In the genomic region with DNA sequence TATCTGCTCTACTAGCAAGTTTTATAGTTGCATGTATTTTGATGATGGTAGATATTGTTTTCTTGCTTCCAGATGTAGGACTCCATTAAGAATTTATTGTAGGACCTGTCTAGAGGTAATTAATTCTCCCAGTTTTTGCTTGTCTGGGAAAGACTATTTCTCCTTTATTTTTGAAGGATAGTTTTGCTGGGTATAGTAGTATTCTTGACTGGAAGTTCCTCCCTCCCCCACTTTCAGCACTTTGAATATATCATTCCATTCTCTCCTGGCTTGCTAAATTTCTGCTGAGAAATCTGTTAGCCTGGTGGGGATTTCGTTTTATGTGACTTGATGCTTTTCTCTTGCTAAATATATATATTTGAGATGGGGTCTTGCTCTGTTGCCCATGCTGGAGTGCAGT, we compare ENCODE assay signal across 18 cellular contexts. TPM values are rescaled to one million over a fixed set of nuclear protein-coding genes. Genes with fewer than 3 reads are reported as not detected.
DNase-seq lines count a peak whose midpoint lies in the region; ATAC-seq, FAIRE-seq and TF ChIP-seq lines count a peak whose summit lies in the region.
"Had no signal": no experiment of that assay in that cellular context is flagged by ENCODE, and none has a peak within 500 bp of the region (broad histone marks: within the 10 kb centered on the region; RNA-seq: fewer than 3 reads in every experiment).

No MANE protein-coding gene starts in this region.

- no peak overlapping the region for H2AFZ ChIP-seq in K562 (ENCODE audit: low read depth, low read length)

- no peak for TF ChIP-seq CTCF in A549 (IDR thresholded peaks at IDR 0.05)
- no peak for TF ChIP-seq CTCF in HEK293 (tag by site-specific recombination; IDR thresholded peaks at IDR 0.05)
- TF ChIP-seq CTCF in K562 (IDR thresholded peaks at IDR 0.05 in 2 of 3, conservative IDR thresholded peaks at IDR 0.05 in 1 of 3; ENCODE audit: insufficient read depth in 2 of 3, low read depth in 1 of 3, low read length in 3 of 3): no peak

- TF ChIP-seq POLR2A in A549 (IDR thresholded peaks at IDR 0.05; ENCODE audit: low read length) (no peak), K562 (conservative IDR thresholded peaks at IDR 0.05) (no peak)

- H3K4me1 ChIP-seq in A549 (no peaks in the 10 kb centered on the region), HEK293 (ENCODE audit: control insufficient read depth, insufficient read depth, low read length) (no peaks in the 10 kb centered on the region), K562 (replicated peaks in 1 of 2; ENCODE audit: control insufficient read depth in 2 of 2, insufficient read depth in 2 of 2, low read length in 2 of 2) (peaks cover 0 to 6% of the 10 kb centered on the region in 2 experiments; a peak in 2 of 5 replicates)
- H3K4me1 ChIP-seq: Caco-2 had no signal

- H3K79me2 ChIP-seq in K562 (ENCODE audit: control insufficient read depth, insufficient read depth, low read length): no peaks in the 10 kb centered on the region

- ATAC-seq in A549 (no peak), K562 (no peak)
- ATAC-seq: CD8-positive, alpha-beta T cell had no signal

- CTCF ChIA-PET in A549 (lab: Yijun Ruan, JAX) (interaction anchor here (1.3 to 3.0 kb wide), 2 partner anchors 13 to 134 kb away, joined by 5 to 22 read pairs; no protein-coding TSS in a partner anchor), HEK293 (lab: Yijun Ruan, JAX) (interaction anchor here (0.6 to 1.4 kb wide), 2 partner anchors 134 to 538 kb away, joined by 3 to 5 read pairs; no protein-coding TSS in a partner anchor), K562 (lab: Yijun Ruan, JAX; ENCODE audit: low intra/inter-chr PET ratio) (no interaction called here)

- no peaks in the 10 kb centered on the region for H4K20me1 ChIP-seq in K562 (replicated peaks; ENCODE audit: control insufficient read depth, insufficient read depth, low read length)
- H4K20me1 ChIP-seq: BLaER1 treated with 17β-estradiol and CSF1 and Interleukin-3, amounts not matched to agents 10 nM and 100 nM had no signal

- H3K27ac ChIP-seq in A549 (no peak overlapping the region), HEK293 (ENCODE audit: extremely low read depth, low read depth, low read length) (no peak overlapping the region), K562 (ENCODE audit: extremely low read depth, low read depth, low read length) (no peak overlapping the region)
- H3K27ac ChIP-seq: BLaER1 treated with 17β-estradiol and CSF1 and Interleukin-3, amounts not matched to agents 10 nM and 100 nM; C4-2B had no signal

- DNase-seq in A549 (ENCODE audit: low read depth in 1 of 2, low spot score in 1 of 2) (no peak), K562 (ENCODE audit: extremely low read depth in 1 of 4, low spot score in 3 of 4) (no peak), NCI-H2029 treated with DMSO at 0.1 percent for 48 hours (lab: John Stamatoyannopoulos, UW) (no peak), NCI-H1694 treated with DMSO at 0.1 percent for 48 hours (lab: John Stamatoyannopoulos, UW) (no peak)
- DNase-seq: 8988T; AML-193; Calu3; CD4-positive, alpha-beta T cell; CD8-positive, alpha-beta T cell; DMS79 treated with DMSO at 0.1 percent for 48 hours; GF-D8 had no signal

- POLR2A ChIA-PET in A549 (lab: Yijun Ruan, JAX) (no interaction called here), HEK293 (lab: Yijun Ruan, JAX) (interaction anchor here (0.6 kb wide), 1 partner anchor 347 kb away, joined by 3 read pairs; no protein-coding TSS in a partner anchor), K562 (lab: Yijun Ruan, JAX) (no interaction called here)

- TF ChIP-seq RAD21 in A549 (conservative IDR thresholded peaks at IDR 0.05 in 1 of 2, IDR thresholded peaks at IDR 0.05 in 1 of 2) (no peak), K562 (CRISPR knock-in tag; conservative IDR thresholded peaks at IDR 0.05 in 1 of 2, IDR thresholded peaks at IDR 0.05 in 1 of 2) (no peak)

- intact Hi-C loops in K562 (cut with micrococcal nuclease): no loop called here

- TF ChIP-seq EP300 in A549 (IDR thresholded peaks at IDR 0.05) (no peak), K562 (IDR thresholded peaks at IDR 0.05; ENCODE audit: low read length) (no peak)

- H3K4me2 ChIP-seq in A549 (no peak overlapping the region), K562 (ENCODE audit: insufficient read depth, low read length) (no peak overlapping the region)
- H3K4me2 ChIP-seq: BLaER1 treated with 17β-estradiol and CSF1 and Interleukin-3, amounts not matched to agents 10 nM and 100 nM had no signal

- FAIRE-seq in A549 (lab: Jason Lieb, UNC) (no peak), K562 (lab: Jason Lieb, UNC) (no peak)
- FAIRE-seq: D721Med, GM12891, GM19239 had no signal

- no peak overlapping the region for H3K4me3 ChIP-seq in A549
- no peak overlapping the region for H3K4me3 ChIP-seq in HEK293 (ENCODE audit: low read depth, low read length)
- H3K4me3 ChIP-seq in K562: no peak overlapping the region
- H3K4me3 ChIP-seq: BLaER1 treated with 17β-estradiol and CSF1 and Interleukin-3, amounts not matched to agents 10 nM and 100 nM had no signal

- 3% methylated on average over 1 of the region's 1 CpG for WGBS in A549 (ENCODE audit: missing lambda C conversion rate)
- WGBS in K562 (ENCODE audit: insufficient coverage, low coverage, missing lambda C conversion rate): 0% methylated on average over 1 of the region's 1 CpG

- no TSS peak for BruUV-seq in K562 (replicated peaks; lab: Mats Ljungman, UMichigan)

- peaks cover 37% of the 10 kb centered on the region for H3K9me3 ChIP-seq in A549
- H3K9me3 ChIP-seq in HEK293 (ENCODE audit: control insufficient read depth, insufficient read depth, low read depth, low read length): no peaks in the 10 kb centered on the region
- peaks cover 7% of the 10 kb centered on the region for H3K9me3 ChIP-seq in K562 (replicated peaks; ENCODE audit: control insufficient read depth, insufficient read depth, low read depth, low read length)

- H3K36me3 ChIP-seq in HEK293 (ENCODE audit: control insufficient read depth in 2 of 2, insufficient read depth in 1 of 2, low read length in 2 of 2) (no peaks in the 10 kb centered on the region), K562 (ENCODE audit: control insufficient read depth, insufficient read depth, low read length) (no peaks in the 10 kb centered on the region)
- H3K36me3 ChIP-seq: BLaER1 treated with 17β-estradiol and CSF1 and Interleukin-3, amounts not matched to agents 10 nM and 100 nM had no signal

- no peak overlapping the region for H3K9ac ChIP-seq in K562 (ENCODE audit: insufficient read depth in 1 of 2, low read depth in 2 of 2, low read length in 2 of 2)
- H3K9ac ChIP-seq: BLaER1 treated with 17β-estradiol and CSF1 and Interleukin-3, amounts not matched to agents 10 nM and 100 nM had no signal

- in situ Hi-C loops in K562 (cut with MboI): no loop called here

- H3K9me1 ChIP-seq in K562 (ENCODE audit: control insufficient read depth, insufficient read depth, low read length): no peaks in the 10 kb centered on the region

- no peaks in the 10 kb centered on the region for H3K27me3 ChIP-seq in K562 (ENCODE audit: control insufficient read depth in 2 of 2, insufficient read depth in 2 of 2, low read length in 2 of 2)
- H3K27me3 ChIP-seq: BLaER1 treated with 17β-estradiol and CSF1 and Interleukin-3, amounts not matched to agents 10 nM and 100 nM had no signal

TF ChIP-seq in A549, 52 proteins besides CTCF, POLR2A, EP300 and RAD21:
- TF ChIP-seq CEBPB (IDR thresholded peaks at IDR 0.05): no peak
- 0 out of 2 replicates have a peak, but pooled peaks have one; percentile 36 for TF ChIP-seq KDM1A (IDR thresholded peaks at IDR 0.05; ENCODE audit: low read depth)
TF ChIP-seq in A549: peak in this region for 1.

TF ChIP-seq in HEK293, 187 proteins besides CTCF, POLR2A, EP300 and RAD21 (continues in another document):
- no peak for TF ChIP-seq ZNF558 (tag by site-specific recombination; IDR thresholded peaks at IDR 0.05)
- peak; percentile 21 for TF ChIP-seq SETDB1 (IDR thresholded peaks at IDR 0.05; ENCODE audit: insufficient read length, low read length)

TF ChIP-seq in K562, 482 proteins besides CTCF, POLR2A, EP300 and RAD21 (continues in another document):
- TF ChIP-seq TRIM24 (IDR thresholded peaks at IDR 0.05) (peak in 1 of 2 experiments; percentile 64; a peak in 1 of 4 replicates), JUN (IDR thresholded peaks at IDR 0.05; ENCODE audit: borderline replicate concordance, low read depth, low read length) (no peak), JUN (CRISPR knock-in tag; IDR thresholded peaks at IDR 0.05; ENCODE audit: borderline replicate concordance) (no peak)

RNA-seq across cellular contexts. Expression of a gene that starts 8.0 kb away (rescaled TPM):
- polyA plus RNA-seq in A549 (2011; rRNA removed) (480 and 556 TPM in 2 replicates), A549 (2017; fragmentation: RNase III; extraction: RNeasy Plus Mini Kit Qiagen cat#74134 plus additional on column Dnase treatment) (410 to 432 TPM (median 416 TPM) in 3 replicates), K562 (2011; rRNA removed) (818 and 879 TPM in 2 replicates), K562 (2014; fragmentation: Illumina TruSeq; extraction: Trizol) (486 and 570 TPM in 2 replicates), K562 (2014; fragmentation: Nextera tagmentation; extraction: Ambion mirVana) (100 to 1,000 TPM; 191 to 412 TPM), K562 (2014; rRNA removed) (322 and 377 TPM in 2 replicates)
- 819 and 950 TPM in 2 replicates for polyA plus RNA-seq in A549 (2012; cell fraction: cytosol; rRNA removed)
- 522 and 661 TPM in 2 replicates for polyA plus RNA-seq in A549 (2012; cell fraction: nucleus; rRNA removed)
- polyA minus RNA-seq in A549 (2011; rRNA and poly(A)+ RNA removed): 595 and 645 TPM in 2 replicates
- 85.2 and 139 TPM in 2 replicates for total RNA-seq in K562 (2011; cell fraction: chromatin; rRNA removed; ENCODE audit: low replicate concordance)
- 115 and 129 TPM in 2 replicates for total RNA-seq in K562 (2011; cell fraction: nucleolus; rRNA removed)
- total RNA-seq in K562 (2011; cell fraction: nucleoplasm; rRNA removed): 138 and 143 TPM in 2 replicates
- total RNA-seq in K562 (2014; rRNA removed) (252 and 320 TPM in 2 replicates), K562 (2014; rRNA removed; fragmentation: Illumina TruSeq; extraction: Trizol) (307 and 349 TPM in 2 replicates), K562 (2015; rRNA removed; fragmentation: Illumina TruSeq; extraction: Trizol) (259 and 265 TPM in 2 replicates), K562 (2021) (447 and 460 TPM in 2 replicates)
- polyA plus RNA-seq in K562 (2011; cell fraction: cytosol; rRNA removed): 709 and 767 TPM in 2 replicates
- 244 and 297 TPM in 2 replicates for polyA plus RNA-seq in K562 (2011; cell fraction: nucleus; rRNA removed)
- polyA plus RNA-seq in K562 (2012): 257 and 546 TPM in 2 replicates
- 533 and 763 TPM in 2 replicates for polyA minus RNA-seq in K562 (2011; rRNA and poly(A)+ RNA removed)
- polyA minus RNA-seq in K562 (2011; cell fraction: cytosol; rRNA and poly(A)+ RNA removed): 146 and 192 TPM in 2 replicates
- polyA minus RNA-seq in K562 (2011; cell fraction: nucleus; rRNA and poly(A)+ RNA removed): 40.4 and 68.0 TPM in 2 replicates
